21 cellular contexts compared by ENCODE assay signal in genomic region chr14:33271216-33271615, GRCh38.
DNase-seq lines count a peak whose midpoint lies in the region; ATAC-seq and TF ChIP-seq lines count a peak whose summit lies in the region.
"Had no signal": no experiment of that assay in that cellular context is flagged by ENCODE, and none has a peak within 500 bp of the region (broad histone marks: within the 10 kb centered on the region; RNA-seq: fewer than 3 reads in every experiment).

No MANE protein-coding gene starts in this region.

- no peak overlapping the region for H2AK5ac ChIP-seq in mesendoderm (ENCODE audit: low read length)

- H2BK15ac ChIP-seq in mesendoderm (replicated peaks; ENCODE audit: low read depth): peak overlapping the region; percentile 74

- no peak overlapping the region for H2BK5ac ChIP-seq in mesendoderm (ENCODE audit: low read length)

- no peak overlapping the region for H3K23ac ChIP-seq in mesendoderm (ENCODE audit: low read length)

- in situ Hi-C loops in brain microvascular endothelial cell (cut with HindIII; ENCODE audit: low pct_ligation_motif_present, low sequenced_read_pairs): no loop called here

- TF ChIP-seq CTCF in brain microvascular endothelial cell (IDR thresholded peaks at IDR 0.05; ENCODE audit: low read depth, low read length, missing control alignments): no peak

- DNase-seq in A172 (ENCODE audit: low spot score) (peak; percentile 13), NCI-H226 (peak; percentile 39), brain microvascular endothelial cell (peak; percentile 7), mesendoderm (peak; percentile 50), occipital lobe (lab: John Stamatoyannopoulos, UW) (no peak), GF-D8 (lab: John Stamatoyannopoulos, UW) (no peak)
- DNase-seq: Caco-2; CD4-positive, CD25-positive, alpha-beta regulatory T cell; GDM1; NCI-H1105 treated with DMSO at 0.1 percent for 48 hours; NCI-H1694; NCI-H2081 treated with DMSO at 0.1 percent for 48 hours; NCI-H510A; NCI-H748 treated with DMSO at 0.1 percent for 48 hours; OCI-M1; SHP77 had no signal

- H3K27me3 ChIP-seq in brain microvascular endothelial cell (replicated peaks): no peaks in the 10 kb centered on the region
- no peaks in the 10 kb centered on the region for H3K27me3 ChIP-seq in mesendoderm (ENCODE audit: insufficient read depth, low read length, poor library complexity)

- H3K4me3 ChIP-seq in brain microvascular endothelial cell (ENCODE audit: low read depth, low read length) (no peak overlapping the region), mesendoderm (ENCODE audit: low read length) (no peak overlapping the region)
- H3K4me3 ChIP-seq: K562, SK-N-MC had no signal

- no peak overlapping the region for H3K9ac ChIP-seq in mesendoderm (ENCODE audit: low read length)

- no peak overlapping the region for H3K18ac ChIP-seq in mesendoderm (ENCODE audit: low read length)

- H3K36me3 ChIP-seq in brain microvascular endothelial cell (replicated peaks) (no peaks in the 10 kb centered on the region), mesendoderm (ENCODE audit: control insufficient read depth, insufficient read depth, low read length) (no peaks in the 10 kb centered on the region)

- no peak overlapping the region for H3K56ac ChIP-seq in mesendoderm (ENCODE audit: low read length)

- WGBS in mesendoderm (ENCODE audit: extremely low coverage, insufficient coverage, low lambda C conversion rate): no CpG with 5 or more reads among the region's 2 CpGs

- H3K79me2 ChIP-seq in mesendoderm (ENCODE audit: control insufficient read depth, insufficient read depth, low read length): no peaks in the 10 kb centered on the region

- peaks cover 4% of the 10 kb centered on the region for H3K4me1 ChIP-seq in mesendoderm (ENCODE audit: control insufficient read depth, low read depth, low read length)
- H3K4me1 ChIP-seq: Caco-2 had no signal

- peak overlapping the region; percentile 28 for H2BK120ac ChIP-seq in mesendoderm (ENCODE audit: low read depth, low read length)

- no peak for ATAC-seq in GM21360 (IDR thresholded peaks at IDR 0.05; ENCODE audit: unreplicated experiment)
- no peak for ATAC-seq in GM21526 (IDR thresholded peaks at IDR 0.05; ENCODE audit: low FRiP score, unreplicated experiment)
- ATAC-seq: K562 had no signal

- no peak overlapping the region for H4K5ac ChIP-seq in mesendoderm (ENCODE audit: low read length)

- H3K4me2 ChIP-seq in mesendoderm (ENCODE audit: low read length): no peak overlapping the region

- no peaks in the 10 kb centered on the region for H3K79me1 ChIP-seq in mesendoderm (ENCODE audit: low read length)

- H3K4ac ChIP-seq in mesendoderm (ENCODE audit: low read depth, low read length): no peak overlapping the region

- no peak overlapping the region for H4K8ac ChIP-seq in mesendoderm (ENCODE audit: low read depth, low read length)

- H3K27ac ChIP-seq in brain microvascular endothelial cell (no peak overlapping the region), mesendoderm (ENCODE audit: low read depth, low read length) (no peak overlapping the region)
- H3K27ac ChIP-seq: 22Rv1, SK-N-MC had no signal

Comparison
In these comparisons a context has a peak if more than half of its experiments do, and no peak if none do; other contexts are left out.
1. DNase-seq: peak in A172 (single experiment), NCI-H226 (single experiment), brain microvascular endothelial cell (single experiment) and mesendoderm (single experiment); none in occipital lobe (single experiment) and GF-D8 (single experiment).